In the genomic region with DNA sequence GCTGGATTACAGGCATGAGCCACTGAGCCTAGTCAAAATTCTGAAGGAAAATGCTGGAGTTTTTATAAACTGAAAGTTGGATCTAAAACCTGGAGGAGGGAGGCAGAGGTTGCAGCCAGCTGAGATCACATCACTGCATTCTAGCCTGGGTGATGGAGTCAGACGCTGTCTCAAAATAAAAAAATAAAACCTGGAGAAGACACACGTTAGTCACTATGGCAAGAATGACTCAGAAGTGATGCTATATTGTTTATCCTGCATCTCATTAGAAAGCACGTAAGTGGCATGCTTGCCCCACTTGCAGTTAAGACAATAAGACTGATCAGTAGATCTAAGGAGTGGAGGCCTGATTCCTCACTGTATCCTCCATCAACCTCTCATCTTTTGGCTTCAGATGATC, we compare ENCODE assay signal across 14 cellular contexts. TPM values are rescaled to one million over a fixed set of nuclear protein-coding genes. Genes with fewer than 3 reads are reported as not detected.
DNase-seq lines count a peak whose midpoint lies in the region; ATAC-seq and TF ChIP-seq lines count a peak whose summit lies in the region.
"Had no signal": no experiment of that assay in that cellular context is flagged by ENCODE, and none has a peak within 500 bp of the region (broad histone marks: within the 10 kb centered on the region; RNA-seq: fewer than 3 reads in every experiment).

No MANE protein-coding gene starts in this region.

- no peak overlapping the region for H2BK15ac ChIP-seq in mesenchymal stem cell (ENCODE audit: low read depth, poor library complexity, severe bottlenecking)

- no peak overlapping the region for H2BK12ac ChIP-seq in mesenchymal stem cell (ENCODE audit: low read length in 2 of 2)

- H2AK5ac ChIP-seq in mesenchymal stem cell (ENCODE audit: low read length, severe bottlenecking) = no peak overlapping the region

- H3K4me2 ChIP-seq in mammary epithelial cell (ENCODE audit: insufficient read depth, low read depth, low read length) (no peak overlapping the region), mesenchymal stem cell (ENCODE audit: low read length, poor library complexity, severe bottlenecking) (no peak overlapping the region)

- H3K23ac ChIP-seq in mesenchymal stem cell (ENCODE audit: low read length in 2 of 2) = no peak overlapping the region

- H3K14ac ChIP-seq in mesenchymal stem cell (ENCODE audit: low read length in 2 of 2) = no peak overlapping the region

- 4% methylated on average over 3 of the region's 3 CpGs for WGBS in mammary epithelial cell (ENCODE audit: low coverage, missing lambda C conversion rate)
- 12% methylated on average over 3 of the region's 3 CpGs for WGBS in mesenchymal stem cell

- H2BK120ac ChIP-seq in mesenchymal stem cell (ENCODE audit: low read depth, low read length) = no peak overlapping the region

- dilution Hi-C loops in mammary epithelial cell (cut with HindIII; ENCODE audit: low sequenced_read_pairs) = loop anchor here (5.0 kb wide), 1 partner anchor 296 kb away; no protein-coding TSS in a partner anchor

- H3K79me2 ChIP-seq in mammary epithelial cell (ENCODE audit: insufficient read depth, low read length) = no peaks in the 10 kb centered on the region

- no TSS peak for BruUV-seq in mammary epithelial cell (replicated peaks; lab: Mats Ljungman, UMichigan)

- H3K4me3 ChIP-seq in MG63 (no peak overlapping the region), mammary epithelial cell (replicated peaks in 1 of 3; ENCODE audit: insufficient read depth in 1 of 3, low read depth in 2 of 3, low read length in 3 of 3) (no peak overlapping the region), mesenchymal stem cell (ENCODE audit: insufficient read depth in 1 of 2, low read depth in 1 of 2, low read length in 2 of 2) (no peak overlapping the region)

- H3K79me1 ChIP-seq in mesenchymal stem cell (replicated peaks; ENCODE audit: low read length, poor library complexity, severe bottlenecking) = no peaks in the 10 kb centered on the region

- H3K9ac ChIP-seq in mammary epithelial cell (ENCODE audit: insufficient read depth, low read length) = no peak overlapping the region
- H3K9ac ChIP-seq in mesenchymal stem cell (ENCODE audit: low read length) = peak overlapping the region; percentile 74

- intact Hi-C loops in mammary epithelial cell (cut with micrococcal nuclease) = loop anchor here (1.0 to 10.0 kb wide), 4 partner anchors 164 to 639 kb away; a partner anchor contains a TSS

- H4K8ac ChIP-seq in mesenchymal stem cell (ENCODE audit: low read length) = no peak overlapping the region

- no peaks in the 10 kb centered on the region for H3K27me3 ChIP-seq in MG63
- H3K27me3 ChIP-seq in mammary epithelial cell (ENCODE audit: insufficient read depth, low read length) = no peaks in the 10 kb centered on the region
- H3K27me3 ChIP-seq in mesenchymal stem cell (ENCODE audit: control insufficient read depth in 1 of 2, insufficient read depth in 1 of 2, low read length in 2 of 2) = no peaks in the 10 kb centered on the region

- H4K91ac ChIP-seq in mesenchymal stem cell (ENCODE audit: low read length) = no peak overlapping the region

- CTCF ChIA-PET in mammary epithelial cell (lab: Charles Lee; ENCODE audit: low non-redundant PET) = no interaction called here

- no peak overlapping the region for H3K4ac ChIP-seq in mesenchymal stem cell (ENCODE audit: low read depth in 1 of 2, low read length in 2 of 2)

- no peak for TF ChIP-seq CTCF in mammary epithelial cell (conservative IDR thresholded peaks at IDR 0.05 in 1 of 2, IDR thresholded peaks at IDR 0.05 in 1 of 2; ENCODE audit: extremely low read depth in 1 of 2, insufficient read depth in 1 of 2, low read depth in 1 of 2, low read length in 2 of 2)

- H3K27ac ChIP-seq in mammary epithelial cell (ENCODE audit: insufficient read depth, low read depth, low read length) = peak overlapping the region; percentile 12
- H3K27ac ChIP-seq in mesenchymal stem cell (ENCODE audit: low read length, poor library complexity, severe bottlenecking) = no peak overlapping the region

- DNase-seq in Daoy (ENCODE audit: low read depth) = peak; percentile 57
- peak; percentile 52 for DNase-seq in MG63
- DNase-seq in mammary epithelial cell = peak; percentile 88
- DNase-seq in mesenchymal stem cell = peak; percentile 89
- DNase-seq in stimulated activated CD4-positive, alpha-beta T cell treated with anti-CD3 and anti-CD28 coated beads, Interleukin-1b, Interleukin-23, amount 100 ng/mL, for 48 hours = no peak
- no peak for DNase-seq in NCI-H526 treated with DMSO at 0.1 percent for 48 hours (lab: John Stamatoyannopoulos, UW)
- no peak for DNase-seq in activated T-cell treated with anti-CD3 and anti-CD28 coated beads, Interleukin-2, amount 50 U/mL, for 1 hour
- DNase-seq: activated CD4-positive, alpha-beta T cell treated with anti-CD3 and anti-CD28 coated beads, Interleukin-2, amount 10 ng/mL, durations not matched to agents 7 days and 5 days; activated naive CD4-positive, alpha-beta T cell treated with anti-CD3 and anti-CD28 coated beads, Interleukin-2, amount 10 ng/mL, durations not matched to agents 7 days and 5 days; Caco-2; KG1; NCI-H2029 had no signal

- in situ Hi-C loops in mammary epithelial cell (cut with MboI; ENCODE audit: low sequenced_read_pairs in 2 of 2) = no loop called here

- H3K18ac ChIP-seq in mesenchymal stem cell (ENCODE audit: low read depth in 1 of 2, low read length in 2 of 2) = no peak overlapping the region

- no peak overlapping the region for H2BK5ac ChIP-seq in mesenchymal stem cell (ENCODE audit: low read depth, low read length, poor library complexity, severe bottlenecking)

- H3K9me3 ChIP-seq in MG63 (no peaks in the 10 kb centered on the region), mammary epithelial cell (replicated peaks; ENCODE audit: insufficient read depth, low read length) (no peaks in the 10 kb centered on the region), mesenchymal stem cell (ENCODE audit: control insufficient read depth, low read length) (no peaks in the 10 kb centered on the region)
- H3K9me3 ChIP-seq: Caco-2 had no signal

- H2AFZ ChIP-seq in mammary epithelial cell (ENCODE audit: low read depth, low read length) (no peak overlapping the region), mesenchymal stem cell (ENCODE audit: low read depth, low read length) (no peak overlapping the region)

- peaks cover 20% of the 10 kb centered on the region for H3K4me1 ChIP-seq in mammary epithelial cell (ENCODE audit: insufficient read depth, low read length)
- H3K4me1 ChIP-seq in mesenchymal stem cell (ENCODE audit: control insufficient read depth, insufficient read depth, low read depth, low read length) = peaks cover 4% of the 10 kb centered on the region

- no peaks in the 10 kb centered on the region for H4K20me1 ChIP-seq in mammary epithelial cell (ENCODE audit: insufficient read depth, low read length)

- no peak for ATAC-seq in GM19328 (IDR thresholded peaks at IDR 0.05; ENCODE audit: unreplicated experiment)
- ATAC-seq: HCT116 had no signal

- H3K36me3 ChIP-seq in MG63 = no peaks in the 10 kb centered on the region
- no peaks in the 10 kb centered on the region for H3K36me3 ChIP-seq in mammary epithelial cell (ENCODE audit: insufficient read depth, low read length)
- H3K36me3 ChIP-seq in mesenchymal stem cell (ENCODE audit: control insufficient read depth in 1 of 2, insufficient read depth in 2 of 2, low read depth in 1 of 2, low read length in 2 of 2) = no peaks in the 10 kb centered on the region

RNA-seq across cellular contexts. Expression of a gene that starts 17.2 kb away (rescaled TPM):
- total RNA-seq in Daoy (2014; rRNA removed; shearing (Covaris generic)) = 15.2 and 25.3 TPM in 2 replicates
- total RNA-seq in MG63 (2014; rRNA removed; shearing (Covaris generic); ENCODE audit: low replicate concordance) = 6.4 and 21.9 TPM in 2 replicates
- total RNA-seq in mammary epithelial cell = 10 to 100 TPM; 11.0 to 15.1 TPM
- polyA plus RNA-seq in mammary epithelial cell = 8.2 TPM
- polyA minus RNA-seq in mammary epithelial cell = 46.5 TPM
- 17.5 TPM for polyA plus RNA-seq in mesenchymal stem cell (2013, experiment 1 of 2)
- polyA plus RNA-seq in mesenchymal stem cell (2013, experiment 2 of 2) = 20.3 TPM

Comparison
In these comparisons a context has a peak if more than half of its experiments do, and no peak if none do; other contexts are left out.
1. DNase-seq: peak in Daoy (single experiment), MG63 (single experiment), mammary epithelial cell (single experiment) and mesenchymal stem cell (single experiment); none in stimulated activated CD4-positive, alpha-beta T cell treated with anti-CD3 and anti-CD28 coated beads, Interleukin-1b, Interleukin-23, amount 100 ng/mL, for 48 hours (single experiment), NCI-H526 treated with DMSO at 0.1 percent for 48 hours (single experiment) and activated T-cell treated with anti-CD3 and anti-CD28 coated beads, Interleukin-2, amount 50 U/mL, for 1 hour (single experiment).